ENCODE assay signal across 13 cellular contexts in genomic region chr9:129945314-129945713, GRCh38.
DNase-seq lines count a peak whose midpoint lies in the region; ATAC-seq and TF ChIP-seq lines count a peak whose summit lies in the region.
"Had no signal": no experiment of that assay in that cellular context is flagged by ENCODE, and none has a peak within 500 bp of the region (broad histone marks: within the 10 kb centered on the region; RNA-seq: fewer than 3 reads in every experiment).

No MANE protein-coding gene starts in this region.

- H3K9me3 Mint-ChIP-seq in activated naive CD8-positive, alpha-beta T cell treated with anti-CD3 and anti-CD28 coated beads for 36 hours: peaks cover 14% of the 10 kb centered on the region

- peaks cover 89% of the 10 kb centered on the region for H3K36me3 Mint-ChIP-seq in activated naive CD8-positive, alpha-beta T cell treated with anti-CD3 and anti-CD28 coated beads for 36 hours

- H3K4me1 Mint-ChIP-seq in activated naive CD8-positive, alpha-beta T cell treated with anti-CD3 and anti-CD28 coated beads for 36 hours: peaks cover 55% of the 10 kb centered on the region

- no peak overlapping the region for H3K4me3 Mint-ChIP-seq in activated naive CD8-positive, alpha-beta T cell treated with anti-CD3 and anti-CD28 coated beads for 36 hours

- H3K27me3 Mint-ChIP-seq in activated naive CD8-positive, alpha-beta T cell treated with anti-CD3 and anti-CD28 coated beads for 36 hours: no peaks in the 10 kb centered on the region

- ATAC-seq in heart right ventricle: peak in 6 of 8 donors; percentile 23 to 58 (median 52)
- peak; percentile 53 for ATAC-seq in mucosa of descending colon
- no peak for ATAC-seq in HG02571 (IDR thresholded peaks at IDR 0.05; ENCODE audit: unreplicated experiment)

- H3K27me3 ChIP-seq in heart right ventricle (no peaks in the 10 kb centered on the region), uterus (no peaks in the 10 kb centered on the region), breast epithelium (no peaks in the 10 kb centered on the region)

- TF ChIP-seq POLR2A in uterus (IDR thresholded peaks at IDR 0.05) (peak in 1 of 2 donors; percentile 17), breast epithelium (IDR thresholded peaks at IDR 0.05) (no peak)

- TF ChIP-seq CTCF in heart right ventricle (IDR thresholded peaks at IDR 0.05) (no peak), mucosa of descending colon (IDR thresholded peaks at IDR 0.05) (no peak), uterus (IDR thresholded peaks at IDR 0.05) (no peak), breast epithelium (IDR thresholded peaks at IDR 0.05) (no peak)

- peak overlapping the region in 1 of 10 donors; percentile 6 for H3K4me3 ChIP-seq in heart right ventricle
- no peak overlapping the region for H3K4me3 ChIP-seq in mucosa of descending colon
- no peak overlapping the region for H3K4me3 ChIP-seq in uterus
- no peak overlapping the region for H3K4me3 ChIP-seq in breast epithelium
- H3K4me3 ChIP-seq: lung had no signal

- H3K36me3 ChIP-seq in heart right ventricle: peaks cover 0 to 27% (median 0%) of the 10 kb centered on the region in 9 donors
- H3K36me3 ChIP-seq in mucosa of descending colon (ENCODE audit: low read depth): no peaks in the 10 kb centered on the region
- H3K36me3 ChIP-seq in uterus: no peaks in the 10 kb centered on the region
- no peaks in the 10 kb centered on the region for H3K36me3 ChIP-seq in breast epithelium

- intact Hi-C loops in heart right ventricle (cut with DNase I): no loop called here
- intact Hi-C loops in cardiac septum (cut with DNase I): no loop called here
- intact Hi-C loops in mucosa of descending colon (cut with DNase I, micrococcal nuclease): no loop called here
- intact Hi-C loops in uterus (cut with DNase I; ENCODE audit: low total_unique reads): no loop called here
- intact Hi-C loops in breast epithelium (cut with DNase I; ENCODE audit: low total_unique reads): no loop called here

- H3K4me1 ChIP-seq in heart right ventricle (peaks cover 0 to 43% (median 10%) of the 10 kb centered on the region in 9 donors), mucosa of descending colon (ENCODE audit: low read depth) (peaks cover 8% of the 10 kb centered on the region), uterus (peaks cover 0 to 5% of the 10 kb centered on the region in 2 donors), breast epithelium (no peaks in the 10 kb centered on the region)

- H3K27ac ChIP-seq in heart right ventricle (peak overlapping the region in 8 of 10 donors; percentile 12 to 89 (median 58)), uterus (peak overlapping the region; percentile 70 to 85), breast epithelium (no peak overlapping the region)
- H3K27ac ChIP-seq: epithelial cell of prostate had no signal

- 35 to 52% methylated on average over 3 of the region's 3 CpGs for WGBS in heart right ventricle, 2 donors

- H3K9me3 ChIP-seq in heart right ventricle (peaks cover 0 to 15% (median 0%) of the 10 kb centered on the region in 11 donors), mucosa of descending colon (peaks cover 9% of the 10 kb centered on the region), uterus (no peaks in the 10 kb centered on the region), breast epithelium (peaks cover 0 to 9% of the 10 kb centered on the region in 2 donors)

- no peak for DNase-seq in heart right ventricle
- no peak for DNase-seq in cardiac septum (ENCODE audit: low spot score)
- no peak for DNase-seq in activated naive CD8-positive, alpha-beta T cell treated with anti-CD3 and anti-CD28 coated beads for 36 hours
- DNase-seq in mucosa of descending colon: no peak
- no peak for DNase-seq in uterus
- DNase-seq in breast epithelium (ENCODE audit: low spot score in 2 of 2): no peak
- DNase-seq in NCI-H446 (lab: John Stamatoyannopoulos, UW): no peak
- DNase-seq: activated T-cell treated with anti-CD3 and anti-CD28 coated beads for 4 hours, NCI-H146, SHP77 treated with DMSO at 0.1 percent for 48 hours had no signal

- H3K27ac Mint-ChIP-seq in activated naive CD8-positive, alpha-beta T cell treated with anti-CD3 and anti-CD28 coated beads for 36 hours: peak overlapping the region; percentile 91

Comparison
In these comparisons a context has a peak if more than half of its experiments do, and no peak if none do; other contexts are left out.
1. H3K27ac ChIP-seq: peak in heart right ventricle (8 of 10) and uterus (2 of 2); none in breast epithelium (0 of 2).